ENCODE assay signal across 1 cellular context in the genomic region with DNA sequence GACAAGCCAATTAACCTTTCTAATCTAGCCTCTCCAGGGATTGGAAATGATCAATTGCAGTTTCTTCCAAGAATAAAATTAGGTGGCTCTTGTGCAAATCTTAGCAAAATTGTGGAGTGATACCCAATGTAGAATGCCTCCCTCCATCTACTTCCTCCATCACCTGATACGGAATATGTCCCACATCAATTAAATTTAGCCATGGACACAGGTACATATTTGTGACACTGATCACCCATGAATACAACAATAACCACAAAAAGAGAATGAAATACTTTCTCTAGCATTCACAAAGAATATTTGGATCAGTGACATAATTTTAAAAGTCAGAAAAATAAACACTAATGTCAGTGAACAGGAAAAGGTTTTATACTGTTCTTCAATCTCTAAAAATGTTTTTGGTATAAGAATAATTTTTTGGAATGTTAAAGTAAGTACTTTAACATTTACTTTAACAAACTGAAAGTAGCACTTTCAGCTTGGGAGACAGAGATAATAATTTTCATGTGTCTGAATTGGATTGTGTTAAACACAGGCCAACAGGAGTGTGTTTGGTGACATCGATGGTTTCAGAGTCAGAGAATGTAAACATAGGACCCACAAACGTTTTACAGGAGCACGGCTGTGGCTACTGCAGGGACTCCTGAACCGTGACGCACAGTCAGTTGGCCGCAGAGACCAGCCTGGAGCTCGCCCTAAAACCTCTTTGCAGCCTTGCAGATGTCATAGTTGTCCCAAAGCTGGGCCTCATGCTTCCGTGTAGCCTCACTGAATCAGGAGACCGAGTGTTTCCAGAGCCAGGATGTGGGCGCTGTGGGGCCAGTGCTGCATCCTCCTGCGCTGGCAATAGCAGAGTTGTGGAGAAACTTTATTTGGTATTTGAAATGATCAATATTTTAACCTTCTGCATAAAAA.
TF ChIP-seq lines count a peak whose summit lies in the region.

No MANE protein-coding gene starts in this region.

TF ChIP-seq in GM12878, 131 proteins besides CTCF, POLR2A, EP300 and RAD21 (continued from another document):
- no peak for TF ChIP-seq ZBTB11 (CRISPR knock-in tag; IDR thresholded peaks at IDR 0.05)
- no peak for TF ChIP-seq ZZZ3 (IDR thresholded peaks at IDR 0.05; ENCODE audit: control insufficient read depth, insufficient read length, low read depth)
- TF ChIP-seq, protein P1, sequence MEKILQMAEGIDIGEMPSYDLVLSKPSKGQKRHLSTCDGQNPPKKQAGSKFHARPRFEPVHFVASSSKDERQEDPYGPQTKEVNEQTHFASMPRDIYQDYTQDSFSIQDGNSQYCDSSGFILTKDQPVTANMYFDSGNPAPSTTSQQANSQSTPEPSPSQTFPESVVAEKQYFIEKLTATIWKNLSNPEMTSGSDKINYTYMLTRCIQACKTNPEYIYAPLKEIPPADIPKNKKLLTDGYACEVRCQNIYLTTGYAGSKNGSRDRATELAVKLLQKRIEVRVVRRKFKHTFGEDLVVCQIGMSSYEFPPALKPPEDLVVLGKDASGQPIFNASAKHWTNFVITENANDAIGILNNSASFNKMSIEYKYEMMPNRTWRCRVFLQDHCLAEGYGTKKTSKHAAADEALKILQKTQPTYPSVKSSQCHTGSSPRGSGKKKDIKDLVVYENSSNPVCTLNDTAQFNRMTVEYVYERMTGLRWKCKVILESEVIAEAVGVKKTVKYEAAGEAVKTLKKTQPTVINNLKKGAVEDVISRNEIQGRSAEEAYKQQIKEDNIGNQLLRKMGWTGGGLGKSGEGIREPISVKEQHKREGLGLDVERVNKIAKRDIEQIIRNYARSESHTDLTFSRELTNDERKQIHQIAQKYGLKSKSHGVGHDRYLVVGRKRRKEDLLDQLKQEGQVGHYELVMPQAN (conservative IDR thresholded peaks at IDR 0.05) = no peak
- no peak for TF ChIP-seq SREBF1 (IDR thresholded peaks at IDR 0.05; ENCODE audit: low read length)
- no peak for TF ChIP-seq ZNF217 (IDR thresholded peaks at IDR 0.05)
- no peak for TF ChIP-seq POLR2AphosphoS2 (IDR thresholded peaks at IDR 0.05; ENCODE audit: low read depth, low read length)
- TF ChIP-seq YY1 (IDR thresholded peaks at IDR 0.05; ENCODE audit: low read depth, low read length) = no peak
- no peak for TF ChIP-seq TCF3 (IDR thresholded peaks at IDR 0.05; ENCODE audit: borderline replicate concordance, insufficient read depth, low read depth, low read length)
- no peak for TF ChIP-seq SMAD5 (IDR thresholded peaks at IDR 0.05; ENCODE audit: low read depth)
- no peak for TF ChIP-seq SP1 (IDR thresholded peaks at IDR 0.05; ENCODE audit: low read depth, low read length)
- TF ChIP-seq RBBP5 (conservative IDR thresholded peaks at IDR 0.05) = no peak
- no peak for TF ChIP-seq GABPA (IDR thresholded peaks at IDR 0.05; ENCODE audit: low read depth)
- no peak for TF ChIP-seq HCFC1 (IDR thresholded peaks at IDR 0.05; ENCODE audit: low read length)
- TF ChIP-seq, protein P2, sequence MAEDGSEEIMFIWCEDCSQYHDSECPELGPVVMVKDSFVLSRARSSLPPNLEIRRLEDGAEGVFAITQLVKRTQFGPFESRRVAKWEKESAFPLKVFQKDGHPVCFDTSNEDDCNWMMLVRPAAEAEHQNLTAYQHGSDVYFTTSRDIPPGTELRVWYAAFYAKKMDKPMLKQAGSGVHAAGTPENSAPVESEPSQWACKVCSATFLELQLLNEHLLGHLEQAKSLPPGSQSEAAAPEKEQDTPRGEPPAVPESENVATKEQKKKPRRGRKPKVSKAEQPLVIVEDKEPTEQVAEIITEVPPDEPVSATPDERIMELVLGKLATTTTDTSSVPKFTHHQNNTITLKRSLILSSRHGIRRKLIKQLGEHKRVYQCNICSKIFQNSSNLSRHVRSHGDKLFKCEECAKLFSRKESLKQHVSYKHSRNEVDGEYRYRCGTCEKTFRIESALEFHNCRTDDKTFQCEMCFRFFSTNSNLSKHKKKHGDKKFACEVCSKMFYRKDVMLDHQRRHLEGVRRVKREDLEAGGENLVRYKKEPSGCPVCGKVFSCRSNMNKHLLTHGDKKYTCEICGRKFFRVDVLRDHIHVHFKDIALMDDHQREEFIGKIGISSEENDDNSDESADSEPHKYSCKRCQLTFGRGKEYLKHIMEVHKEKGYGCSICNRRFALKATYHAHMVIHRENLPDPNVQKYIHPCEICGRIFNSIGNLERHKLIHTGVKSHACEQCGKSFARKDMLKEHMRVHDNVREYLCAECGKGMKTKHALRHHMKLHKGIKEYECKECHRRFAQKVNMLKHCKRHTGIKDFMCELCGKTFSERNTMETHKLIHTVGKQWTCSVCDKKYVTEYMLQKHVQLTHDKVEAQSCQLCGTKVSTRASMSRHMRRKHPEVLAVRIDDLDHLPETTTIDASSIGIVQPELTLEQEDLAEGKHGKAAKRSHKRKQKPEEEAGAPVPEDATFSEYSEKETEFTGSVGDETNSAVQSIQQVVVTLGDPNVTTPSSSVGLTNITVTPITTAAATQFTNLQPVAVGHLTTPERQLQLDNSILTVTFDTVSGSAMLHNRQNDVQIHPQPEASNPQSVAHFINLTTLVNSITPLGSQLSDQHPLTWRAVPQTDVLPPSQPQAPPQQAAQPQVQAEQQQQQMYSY (CRISPR knock-in tag; IDR thresholded peaks at IDR 0.05) = no peak
- no peak for TF ChIP-seq NFXL1 (IDR thresholded peaks at IDR 0.05; ENCODE audit: borderline replicate concordance)
- TF ChIP-seq IKZF2 (IDR thresholded peaks at IDR 0.05) = peak; percentile 17 to 27; a peak in 2 of 4 replicates
- TF ChIP-seq MTA2 (IDR thresholded peaks at IDR 0.05; ENCODE audit: low read depth) = peak; percentile 17; the same call in 1 of the 2 replicates
- no peak for TF ChIP-seq CBX3 (IDR thresholded peaks at IDR 0.05; ENCODE audit: borderline replicate concordance, low read depth)
- TF ChIP-seq ZBTB33 (IDR thresholded peaks at IDR 0.05) = no peak
- TF ChIP-seq PAX5 (IDR thresholded peaks at IDR 0.05; ENCODE audit: borderline replicate concordance, low read depth, low read length) = peak; percentile 88; the same call in 1 of the 2 replicates
- TF ChIP-seq REST (IDR thresholded peaks at IDR 0.05; ENCODE audit: low read depth, low read length) = no peak
- TF ChIP-seq BHLHE40 (IDR thresholded peaks at IDR 0.05; ENCODE audit: borderline replicate concordance in 1 of 2, low read depth in 2 of 2, low read length in 1 of 2) = peak in 1 of 2 experiments; percentile 36; a peak in 1 of 4 replicates
